ENCODE assay signal across 8 cellular contexts in genomic region chr19:40347476-40348124, GRCh38. TPM values are rescaled to one million over a fixed set of nuclear protein-coding genes. Genes with fewer than 3 reads are reported as not detected.
DNase-seq lines count a peak whose midpoint lies in the region; ATAC-seq and TF ChIP-seq lines count a peak whose summit lies in the region.

No MANE protein-coding gene starts in this region.

- H3K9me3 Mint-ChIP-seq in HFFc6, result no peaks in the 10 kb centered on the region

- H3K4me3 Mint-ChIP-seq in HFFc6, result peak overlapping the region; percentile 94

- peaks cover 2% of the 10 kb centered on the region for H3K27me3 Mint-ChIP-seq in HFFc6 (ENCODE audit: insufficient read depth)

- H3K79me2 ChIP-seq in ACC112 (ENCODE audit: control insufficient read depth, insufficient read depth, low read length, unreplicated experiment), result peaks cover 34% of the 10 kb centered on the region

- H3K27me3 ChIP-seq in ACC112 (ENCODE audit: insufficient read depth, low read length) (no peaks in the 10 kb centered on the region), brain microvascular endothelial cell (replicated peaks) (no peaks in the 10 kb centered on the region), mononuclear cell (ENCODE audit: insufficient read depth, low read length) (no peaks in the 10 kb centered on the region)

- peaks cover 19% of the 10 kb centered on the region for H3K4me1 Mint-ChIP-seq in HFFc6 (ENCODE audit: low read depth)

- DNase-seq in HFFc6, result no peak
- DNase-seq in brain microvascular endothelial cell, result no peak
- DNase-seq in NCI-H524 treated with DMSO at 0.1 percent for 48 hours (lab: John Stamatoyannopoulos, UW), result no peak
- no peak for DNase-seq in iPS-NIHi11 (ENCODE audit: low spot score)
- DNase-seq in NCI-H1417 (lab: John Stamatoyannopoulos, UW), result no peak

- ATAC-seq in HG02588 (IDR thresholded peaks at IDR 0.05; ENCODE audit: unreplicated experiment), result no peak

- no peaks in the 10 kb centered on the region for H3K9me3 ChIP-seq in mononuclear cell (ENCODE audit: low read depth, low read length)

- peaks cover 9% of the 10 kb centered on the region; the same call in 1 of the 2 replicates for H3K36me3 Mint-ChIP-seq in HFFc6 (ENCODE audit: low read depth)

- H3K4me3 ChIP-seq in ACC112 (ENCODE audit: low read depth, low read length) (peak overlapping the region; percentile 91), brain microvascular endothelial cell (ENCODE audit: low read depth, low read length) (peak overlapping the region; percentile 74), mononuclear cell (ENCODE audit: low read length) (peak overlapping the region; percentile 76)

- peak overlapping the region; percentile 33 for H2AFZ ChIP-seq in ACC112 (ENCODE audit: low read length, unreplicated experiment)

- H3K4me1 ChIP-seq in ACC112 (ENCODE audit: control insufficient read depth, insufficient read depth, low read length, unreplicated experiment) (peaks cover 3% of the 10 kb centered on the region), mononuclear cell (ENCODE audit: insufficient read depth, low read length) (peaks cover 21% of the 10 kb centered on the region)

- no peak for TF ChIP-seq CTCF in HFFc6 (IDR thresholded peaks at IDR 0.05)
- TF ChIP-seq CTCF in brain microvascular endothelial cell (IDR thresholded peaks at IDR 0.05; ENCODE audit: low read depth, low read length, missing control alignments), result no peak

- in situ Hi-C loops in brain microvascular endothelial cell (cut with HindIII; ENCODE audit: low pct_ligation_motif_present, low sequenced_read_pairs), result no loop called here

- H3K36me3 ChIP-seq in ACC112 (ENCODE audit: insufficient read depth, low read length) (no peaks in the 10 kb centered on the region), brain microvascular endothelial cell (replicated peaks) (no peaks in the 10 kb centered on the region)

- peak overlapping the region; percentile 83 for H3K27ac Mint-ChIP-seq in HFFc6

- H3K27ac ChIP-seq in ACC112 (ENCODE audit: low read depth, low read length) (peak overlapping the region; percentile 1; the same call in 1 of the 2 replicates), brain microvascular endothelial cell (peak overlapping the region; percentile 34)

RNA-seq across cellular contexts. Expression of gene C19orf47, which starts 0.6 kb away (rescaled TPM):
- total RNA-seq in HFFc6 (2021; fragmentation: NEBNext Ultra II Directional; extraction: Animal tissue kit (Norgen Biotek cat#: 25700)), result 10 to 100 TPM; 15.8 to 20.0 (median 18.5) TPM
- total RNA-seq in mononuclear cell, result 4.7 TPM

RNA-seq across cellular contexts. Expression of gene PLD3, which starts 0.9 kb away (rescaled TPM):
- 100 to 1,000 TPM; 141 to 211 (median 152) TPM for total RNA-seq in HFFc6 (2021; fragmentation: NEBNext Ultra II Directional; extraction: Animal tissue kit (Norgen Biotek cat#: 25700))
- 119 TPM for total RNA-seq in mononuclear cell

RNA-seq across cellular contexts. Expression of gene HIPK4, which starts 42.4 kb away (rescaled TPM):
- total RNA-seq in HFFc6 (2021; fragmentation: NEBNext Ultra II Directional; extraction: Animal tissue kit (Norgen Biotek cat#: 25700)), result under 1 TPM in 4 of 6 experiments, not detected in 2; 0.07 to 0.11 (median 0.10) TPM
- total RNA-seq in mononuclear cell, result 0.10 TPM
